1 cellular context compared by ENCODE assay signal in the genomic region with DNA sequence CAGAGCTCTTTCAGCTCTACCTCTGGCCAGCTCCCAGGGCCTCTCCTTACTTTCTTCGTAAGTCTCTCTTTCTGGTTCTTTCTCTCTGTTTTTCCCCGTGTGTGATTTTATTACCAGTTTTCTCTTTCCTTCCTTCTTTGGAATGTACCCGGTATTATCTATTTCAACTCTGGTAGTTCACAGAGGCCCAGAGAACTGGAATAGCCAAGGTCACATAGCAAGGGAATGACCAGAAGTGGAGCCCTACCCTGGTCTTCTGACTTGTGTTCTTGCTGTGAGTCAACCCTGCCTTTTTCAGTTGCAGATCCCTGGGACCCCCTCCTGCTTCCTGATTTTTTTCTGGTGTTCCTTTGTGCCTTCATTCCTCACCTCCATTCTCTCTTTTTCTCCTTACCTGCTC.
TF ChIP-seq lines count a peak whose summit lies in the region.

No MANE protein-coding gene starts in this region.

TF ChIP-seq in H1, 55 proteins besides CTCF, POLR2A, EP300 and RAD21:
- TF ChIP-seq CEBPB (IDR thresholded peaks at IDR 0.05; ENCODE audit: low read depth, low read length) (no peak), YY1 (IDR thresholded peaks at IDR 0.05; ENCODE audit: low read depth, low read length) (no peak), EZH2 (IDR thresholded peaks at IDR 0.05; ENCODE audit: low read depth, low read length, severe bottlenecking) (no peak), KDM4A (IDR thresholded peaks at IDR 0.05; ENCODE audit: low read depth, low read length, severe bottlenecking) (no peak), POU5F1 (IDR thresholded peaks at IDR 0.05; ENCODE audit: low read depth, low read length) (no peak), SAP30 (IDR thresholded peaks at IDR 0.05; ENCODE audit: insufficient read depth, insufficient replicate concordance, low read length) (no peak), SP2 (IDR thresholded peaks at IDR 0.05; ENCODE audit: low read length) (no peak)
- TF ChIP-seq, protein P1, sequence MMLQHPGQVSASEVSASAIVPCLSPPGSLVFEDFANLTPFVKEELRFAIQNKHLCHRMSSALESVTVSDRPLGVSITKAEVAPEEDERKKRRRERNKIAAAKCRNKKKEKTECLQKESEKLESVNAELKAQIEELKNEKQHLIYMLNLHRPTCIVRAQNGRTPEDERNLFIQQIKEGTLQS (IDR thresholded peaks at IDR 0.05; ENCODE audit: insufficient read depth, low read depth, low read length) = no peak
